Comparison of ENCODE assay signal across 21 cellular contexts in genomic region chr5:165130656-165131055, GRCh38.
"Had no signal": no experiment of that assay in that cellular context is flagged by ENCODE, and none has a peak within 500 bp of the region (broad histone marks: within the 10 kb centered on the region; RNA-seq: fewer than 3 reads in every experiment).

No MANE protein-coding gene starts in this region.

- DNase-seq: activated CD4-positive, alpha-beta T cell treated with anti-CD3 and anti-CD28 coated beads for 1 hour; activated CD4-positive, alpha-beta T cell treated with anti-CD3 and anti-CD28 coated beads, Interleukin-2, amount 50 U/mL, for 4 hours; activated naive CD4-positive, alpha-beta T cell; activated naive CD8-positive, alpha-beta T cell treated with anti-CD3 and anti-CD28 coated beads, Interleukin-2, amount 10 ng/mL, durations not matched to agents 7 days and 5 days; activated T-cell treated with anti-CD3 and anti-CD28 coated beads for 4 hours; anterior cingulate cortex; dorsolateral prefrontal cortex; foreskin fibroblast; glutamatergic neuron; occipital lobe; small intestine; stimulated activated CD4-positive, alpha-beta T cell treated with anti-CD3 and anti-CD28 coated beads, Interleukin-4, amount 100 ng/mL, for 24 hours; stimulated activated CD8-positive, alpha-beta memory T cell treated with anti-CD3 and anti-CD28 coated beads, Interleukin-4, amount 100 ng/mL, for 48 hours; stimulated activated naive CD4-positive, alpha-beta T cell treated with Interleukin-2 at 50 U/mL for 16 hours; substantia nigra; T1000; transverse colon had no signal

- H3K27ac ChIP-seq: dorsolateral prefrontal cortex, esophagus muscularis mucosa, right atrium auricular region, transverse colon, vagina had no signal

- FAIRE-seq: endometrium, small intestine had no signal

- H3K4me3 ChIP-seq: dorsolateral prefrontal cortex, esophagus muscularis mucosa, right atrium auricular region, transverse colon, vagina had no signal

- H3K27me3 ChIP-seq: dorsolateral prefrontal cortex, esophagus muscularis mucosa, right atrium auricular region, transverse colon, vagina had no signal

- H3K4me1 ChIP-seq: esophagus muscularis mucosa, right atrium auricular region, transverse colon, vagina had no signal

- H3K36me3 ChIP-seq: esophagus muscularis mucosa, right atrium auricular region, transverse colon, vagina had no signal

- H3K9me3 ChIP-seq: esophagus muscularis mucosa, right atrium auricular region, transverse colon, vagina had no signal
